In the genomic region with DNA sequence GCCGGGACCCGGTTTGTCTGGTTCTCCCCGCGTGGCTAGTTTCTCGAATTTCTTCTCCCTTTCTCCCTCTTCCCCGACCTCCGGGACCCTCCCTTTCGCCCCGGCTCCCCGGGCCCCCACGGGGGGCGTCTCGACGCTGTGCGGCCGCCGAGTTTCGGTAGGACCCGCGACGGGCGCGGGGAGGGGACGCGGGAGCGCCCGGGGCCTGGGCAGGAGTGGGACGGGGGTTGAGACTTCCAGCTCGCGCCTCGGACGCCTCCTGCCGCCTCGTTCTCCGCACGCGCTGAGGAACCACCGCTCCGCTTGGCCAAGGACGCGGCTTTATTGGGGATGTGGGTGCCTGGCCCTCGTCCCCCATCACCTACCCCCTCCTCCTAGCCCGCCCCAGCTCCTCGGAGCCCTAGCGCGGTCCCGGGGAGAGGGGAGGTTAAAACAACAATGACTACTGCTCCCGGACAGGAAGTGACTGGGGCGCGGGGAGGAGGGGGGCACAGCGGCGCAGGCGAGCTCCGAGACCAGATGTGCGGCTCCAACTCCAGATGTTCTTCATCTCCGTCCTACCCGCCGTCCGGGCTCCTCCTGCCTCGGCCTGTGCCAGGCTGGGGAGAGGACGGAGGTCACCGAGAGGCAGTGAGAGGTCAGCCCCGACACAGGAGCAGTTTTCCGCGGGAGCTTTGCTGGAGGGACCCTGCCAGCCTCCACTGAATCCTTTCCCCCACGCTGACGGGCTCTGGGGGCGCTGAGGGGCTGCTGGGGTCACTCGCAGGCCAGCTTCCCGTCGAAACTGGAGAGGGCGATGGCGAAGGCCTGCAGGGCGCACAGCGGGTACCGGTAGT, we compare ENCODE assay signal across 9 cellular contexts. TPM values are rescaled to one million over a fixed set of nuclear protein-coding genes. Genes with fewer than 3 reads are reported as not detected.
DNase-seq lines count a peak whose midpoint lies in the region; ATAC-seq and TF ChIP-seq lines count a peak whose summit lies in the region.
"Had no signal": no experiment of that assay in that cellular context is flagged by ENCODE, and none has a peak within 500 bp of the region (broad histone marks: within the 10 kb centered on the region; RNA-seq: fewer than 3 reads in every experiment).

No MANE protein-coding gene starts in this region.

- no peaks in the 10 kb centered on the region for H3K27me3 ChIP-seq in CD8-positive, alpha-beta T cell (ENCODE audit: insufficient read depth, low read length)
- H3K27me3 ChIP-seq in effector memory CD4-positive, alpha-beta T cell (replicated peaks; ENCODE audit: control insufficient read depth, insufficient read depth, low read length, poor library complexity, severe bottlenecking) = no peaks in the 10 kb centered on the region
- peaks cover 0 to 29% (median 24%) of the 10 kb centered on the region in 5 donors for H3K27me3 ChIP-seq in subcutaneous abdominal adipose tissue (ENCODE audit: control insufficient read depth in 5 of 5, insufficient read depth in 4 of 5, low read length in 5 of 5)

- no peak for TF ChIP-seq CTCF in CD8-positive, alpha-beta T cell (IDR thresholded peaks at IDR 0.05)

- DNase-seq in CD8-positive, alpha-beta T cell = peak in 6 of 7 experiments; percentile 22 to 65 (median 42)
- peak; percentile 82 for DNase-seq in activated CD4-positive, alpha-beta T cell treated with anti-CD3 and anti-CD28 coated beads, Interleukin-2, amount 10 ng/mL, durations not matched to agents 24 days and 14 days
- DNase-seq in effector memory CD4-positive, alpha-beta T cell = peak; percentile 14 to 23 (median 15)
- no peak for DNase-seq in medulla oblongata (ENCODE audit: extremely low spot score)
- no peak for DNase-seq in NCI-H345 treated with DMSO at 0.1 percent for 48 hours (lab: John Stamatoyannopoulos, UW; ENCODE audit: unreplicated experiment)

- H3K36me3 Mint-ChIP-seq in CD8-positive, alpha-beta T cell = no peaks in the 10 kb centered on the region
- H3K36me3 Mint-ChIP-seq in IgD-negative memory B cell = no peaks in the 10 kb centered on the region
- peaks cover 2% of the 10 kb centered on the region for H3K36me3 Mint-ChIP-seq in activated CD4-positive, alpha-beta T cell treated with anti-CD3 and anti-CD28 coated beads, Interleukin-2, amount 10 ng/mL, durations not matched to agents 24 days and 14 days (ENCODE audit: low read depth)

- WGBS in mesodermal cell (ENCODE audit: insufficient coverage in 2 of 2), 2 experiments = 3 to 4% methylated on average over 37 to 43 of the region's 76 CpGs

- no peaks in the 10 kb centered on the region for H3K36me3 ChIP-seq in CD8-positive, alpha-beta T cell (ENCODE audit: insufficient read depth, low read length)
- no peaks in the 10 kb centered on the region for H3K36me3 ChIP-seq in effector memory CD4-positive, alpha-beta T cell (ENCODE audit: control insufficient read depth, insufficient read depth, low read length)
- H3K36me3 ChIP-seq in mesodermal cell (ENCODE audit: control insufficient read depth, insufficient read depth, low read length) (peaks cover 11% of the 10 kb centered on the region), subcutaneous abdominal adipose tissue (ENCODE audit: control insufficient read depth in 5 of 5, insufficient read depth in 5 of 5, low read length in 5 of 5) (no peaks in the 10 kb centered on the region)

- ATAC-seq in CD8-positive, alpha-beta T cell = peak; percentile 28

- no peaks in the 10 kb centered on the region for H3K9me3 Mint-ChIP-seq in CD8-positive, alpha-beta T cell
- no peaks in the 10 kb centered on the region for H3K9me3 Mint-ChIP-seq in IgD-negative memory B cell
- H3K9me3 Mint-ChIP-seq in activated CD4-positive, alpha-beta T cell treated with anti-CD3 and anti-CD28 coated beads, Interleukin-2, amount 10 ng/mL, durations not matched to agents 24 days and 14 days = no peaks in the 10 kb centered on the region

- POLR2A ChIA-PET in CD8-positive, alpha-beta T cell (lab: Charles Lee) = interaction anchor here (0.6 to 0.7 kb wide), 2 partner anchors 55 to 145 kb away, joined by 3 to 4 read pairs; no protein-coding TSS in a partner anchor

- H3K4me1 Mint-ChIP-seq in CD8-positive, alpha-beta T cell (ENCODE audit: low read depth) = peaks cover 17% of the 10 kb centered on the region
- peaks cover 7 to 14% (median 10%) of the 10 kb centered on the region in 3 donors for H3K4me1 Mint-ChIP-seq in IgD-negative memory B cell
- peaks cover 15% of the 10 kb centered on the region for H3K4me1 Mint-ChIP-seq in activated CD4-positive, alpha-beta T cell treated with anti-CD3 and anti-CD28 coated beads, Interleukin-2, amount 10 ng/mL, durations not matched to agents 24 days and 14 days

- H3K9me3 ChIP-seq in CD8-positive, alpha-beta T cell (ENCODE audit: low read length) = no peaks in the 10 kb centered on the region
- no peaks in the 10 kb centered on the region for H3K9me3 ChIP-seq in effector memory CD4-positive, alpha-beta T cell (ENCODE audit: control insufficient read depth, low read length)
- H3K9me3 ChIP-seq in mesodermal cell (ENCODE audit: control insufficient read depth, low read length) (no peaks in the 10 kb centered on the region), subcutaneous abdominal adipose tissue (ENCODE audit: control insufficient read depth in 5 of 5, low read length in 5 of 5) (no peaks in the 10 kb centered on the region)

- peak overlapping the region in 4 of 5 donors; percentile 43 to 81 (median 68) for H3K9ac ChIP-seq in subcutaneous abdominal adipose tissue (ENCODE audit: low read length in 5 of 5)

- H3K27ac ChIP-seq in CD8-positive, alpha-beta T cell (ENCODE audit: low read depth, low read length) = no peak overlapping the region
- H3K27ac ChIP-seq in effector memory CD4-positive, alpha-beta T cell (ENCODE audit: insufficient read depth, low read length, poor library complexity, severe bottlenecking) = no peak overlapping the region
- peak overlapping the region; percentile 91 for H3K27ac ChIP-seq in mesodermal cell (ENCODE audit: low read depth, low read length, severe bottlenecking)
- no peak overlapping the region for H3K27ac ChIP-seq in subcutaneous abdominal adipose tissue (ENCODE audit: low read depth, low read length)

- H3K4me3 ChIP-seq in CD8-positive, alpha-beta T cell (ENCODE audit: low read depth, low read length) = peak overlapping the region; percentile 65
- H3K4me3 ChIP-seq in effector memory CD4-positive, alpha-beta T cell (ENCODE audit: insufficient read depth, low read depth, low read length, poor library complexity, severe bottlenecking) = peak overlapping the region; percentile 87
- H3K4me3 ChIP-seq in mesodermal cell (ENCODE audit: extremely low read depth, insufficient read depth, low read length, poor library complexity, severe bottlenecking) (peak overlapping the region; percentile 69), subcutaneous abdominal adipose tissue (ENCODE audit: low read depth in 1 of 5, low read length in 5 of 5) (peak overlapping the region in 4 of 5 donors; percentile 59 to 68 (median 60))

- peak overlapping the region; percentile 66 for H3K4me3 Mint-ChIP-seq in CD8-positive, alpha-beta T cell
- H3K4me3 Mint-ChIP-seq in IgD-negative memory B cell = peak overlapping the region; percentile 66 to 83 (median 72)
- H3K4me3 Mint-ChIP-seq in activated CD4-positive, alpha-beta T cell treated with anti-CD3 and anti-CD28 coated beads, Interleukin-2, amount 10 ng/mL, durations not matched to agents 24 days and 14 days = peak overlapping the region; percentile 82

- intact Hi-C loops in CD8-positive, alpha-beta T cell (cut with DNase I, micrococcal nuclease) = loop anchor here (1.0 to 5.0 kb wide), 2 partner anchors 29 to 45 kb away; a partner anchor contains a TSS
- intact Hi-C loops in activated CD4-positive, alpha-beta T cell treated with anti-CD3 and anti-CD28 coated beads, Interleukin-2, amount 10 ng/mL, durations not matched to agents 24 days and 14 days (cut with micrococcal nuclease) = loop anchor here (5.0 kb wide), 1 partner anchor 45 kb away; a partner anchor contains a TSS

- peaks cover 11% of the 10 kb centered on the region for H3K4me1 ChIP-seq in CD8-positive, alpha-beta T cell (ENCODE audit: insufficient read depth, low read length)
- H3K4me1 ChIP-seq in effector memory CD4-positive, alpha-beta T cell (ENCODE audit: control insufficient read depth, insufficient read depth, low read length, poor library complexity, severe bottlenecking) = peaks cover 10% of the 10 kb centered on the region
- H3K4me1 ChIP-seq in mesodermal cell (ENCODE audit: control insufficient read depth, insufficient read depth, low read length, poor library complexity, severe bottlenecking) = peaks cover 45% of the 10 kb centered on the region
- peaks cover 0 to 40% (median 36%) of the 10 kb centered on the region in 5 donors for H3K4me1 ChIP-seq in subcutaneous abdominal adipose tissue (ENCODE audit: control insufficient read depth in 5 of 5, insufficient read depth in 5 of 5, low read length in 5 of 5)

- no peak overlapping the region for H3K27ac Mint-ChIP-seq in CD8-positive, alpha-beta T cell
- peak overlapping the region in 1 of 3 donors; percentile 50 for H3K27ac Mint-ChIP-seq in IgD-negative memory B cell
- H3K27ac Mint-ChIP-seq in activated CD4-positive, alpha-beta T cell treated with anti-CD3 and anti-CD28 coated beads, Interleukin-2, amount 10 ng/mL, durations not matched to agents 24 days and 14 days = peak overlapping the region; percentile 83

- CTCF ChIA-PET in CD8-positive, alpha-beta T cell (lab: Charles Lee) = interaction anchor here (0.7 to 0.9 kb wide), 3 partner anchors 25 to 86 kb away, joined by 3 read pairs; no protein-coding TSS in a partner anchor

- peaks cover 21% of the 10 kb centered on the region for H3K27me3 Mint-ChIP-seq in CD8-positive, alpha-beta T cell (ENCODE audit: low read depth)
- peaks cover 30% of the 10 kb centered on the region for H3K27me3 Mint-ChIP-seq in IgD-negative memory B cell
- H3K27me3 Mint-ChIP-seq in activated CD4-positive, alpha-beta T cell treated with anti-CD3 and anti-CD28 coated beads, Interleukin-2, amount 10 ng/mL, durations not matched to agents 24 days and 14 days = peaks cover 41% of the 10 kb centered on the region

RNA-seq across cellular contexts. Expression of a gene that starts 0.9 kb away (rescaled TPM):
- not detected for total RNA-seq in CD8-positive, alpha-beta T cell
- polyA plus RNA-seq in IgD-negative memory B cell = not detected
- 1.7 and 2.2 TPM in 2 replicates for total RNA-seq in activated CD4-positive, alpha-beta T cell treated with anti-CD3 and anti-CD28 coated beads, Interleukin-2, amount 10 ng/mL, durations not matched to agents 24 days and 14 days
- polyA plus RNA-seq in mesodermal cell (2013, experiment 1 of 2) = 38.8 TPM
- polyA plus RNA-seq in mesodermal cell (2013, experiment 2 of 2) = 34.4 TPM

RNA-seq across cellular contexts. Expression of a gene that starts 14.9 kb away (rescaled TPM):
- not detected for total RNA-seq in CD8-positive, alpha-beta T cell
- polyA plus RNA-seq in IgD-negative memory B cell = not detected
- not detected in 2 replicates for total RNA-seq in activated CD4-positive, alpha-beta T cell treated with anti-CD3 and anti-CD28 coated beads, Interleukin-2, amount 10 ng/mL, durations not matched to agents 24 days and 14 days
- not detected for polyA plus RNA-seq in mesodermal cell (2013, experiment 1 of 2)
- not detected for polyA plus RNA-seq in mesodermal cell (2013, experiment 2 of 2)
- total RNA-seq: NCI-H460 had no signal

RNA-seq across cellular contexts. Expression of a gene that starts 29.6 kb away (rescaled TPM):
- 1,000 to 10,000 TPM; 2,275 to 2,367 TPM for total RNA-seq in CD8-positive, alpha-beta T cell
- 1,088 TPM for polyA plus RNA-seq in IgD-negative memory B cell
- total RNA-seq in activated CD4-positive, alpha-beta T cell treated with anti-CD3 and anti-CD28 coated beads, Interleukin-2, amount 10 ng/mL, durations not matched to agents 24 days and 14 days = 1,702 and 1,710 TPM in 2 replicates
- polyA plus RNA-seq in mesodermal cell (2013, experiment 1 of 2) = 1,794 TPM
- 1,725 TPM for polyA plus RNA-seq in mesodermal cell (2013, experiment 2 of 2)

RNA-seq across cellular contexts. Expression of a gene that starts 45.7 kb away (rescaled TPM):
- 1 to 10 TPM; 1.1 to 1.2 TPM for total RNA-seq in CD8-positive, alpha-beta T cell
- 5.8 TPM for polyA plus RNA-seq in IgD-negative memory B cell
- 19.6 and 22.1 TPM in 2 replicates for total RNA-seq in activated CD4-positive, alpha-beta T cell treated with anti-CD3 and anti-CD28 coated beads, Interleukin-2, amount 10 ng/mL, durations not matched to agents 24 days and 14 days
- polyA plus RNA-seq in mesodermal cell (2013, experiment 1 of 2) = 11.6 TPM
- 10.0 TPM for polyA plus RNA-seq in mesodermal cell (2013, experiment 2 of 2)

Comparison
In these comparisons a context has a peak if more than half of its experiments do, and no peak if none do; other contexts are left out.
1. DNase-seq: peak in CD8-positive, alpha-beta T cell (6 of 7), activated CD4-positive, alpha-beta T cell treated with anti-CD3 and anti-CD28 coated beads, Interleukin-2, amount 10 ng/mL, durations not matched to agents 24 days and 14 days (single experiment) and effector memory CD4-positive, alpha-beta T cell (3 of 3); none in medulla oblongata (single experiment) and NCI-H345 treated with DMSO at 0.1 percent for 48 hours (single experiment).
2. Peak in every context shown above with its lines, with median percentiles within 50 percentile points of each other: H3K4me3 ChIP-seq and H3K4me3 Mint-ChIP-seq.